ENCODE assay signal across 9 cellular contexts in genomic region chr9:33391111-33391771, GRCh38. TPM values are rescaled to one million over a fixed set of nuclear protein-coding genes. Genes with fewer than 3 reads are reported as not detected.
A peak's percentile ranks its signal among the peaks of the same experiment; 100 is the strongest.
DNase-seq lines count a peak whose midpoint lies in the region; ATAC-seq, FAIRE-seq and TF ChIP-seq lines count a peak whose summit lies in the region.
"Not testable (repeated sequence)": the region's sequence is repeated elsewhere in the genome, so short reads cannot be mapped to it uniquely, and the experiment has no call there.
"Had no signal": no experiment of that assay in that cellular context is flagged by ENCODE, and none has a peak within 500 bp of the region (broad histone marks: within the 10 kb centered on the region; RNA-seq: fewer than 3 reads in every experiment).

No MANE protein-coding gene starts in this region.

- TF ChIP-seq POLR2A in A549 (IDR thresholded peaks at IDR 0.05; ENCODE audit: low read length): not testable (repeated sequence)

- not testable (repeated sequence) for H3K9me3 ChIP-seq in A549, SK-N-SH

- not testable (repeated sequence) for H3K36me3 ChIP-seq in SK-N-SH (replicated peaks in 1 of 2; ENCODE audit: control insufficient read depth in 1 of 2, insufficient read depth in 2 of 2, low read length in 1 of 2)

- TF ChIP-seq RAD21 in A549 (conservative IDR thresholded peaks at IDR 0.05 in 1 of 2, IDR thresholded peaks at IDR 0.05 in 1 of 2); SK-N-SH (IDR thresholded peaks at IDR 0.05; ENCODE audit: low read length): not testable (repeated sequence)

- not testable (repeated sequence) for H3K4me3 ChIP-seq in A549; choroid plexus epithelial cell (ENCODE audit: low read depth, low read length); skeletal muscle cell (ENCODE audit: low read depth, low read length)
- H3K4me3 ChIP-seq in SK-N-SH (ENCODE audit: low read depth in 2 of 2, low read length in 1 of 2): peak overlapping the region in 1 of 2 experiments; percentile 23; a peak in 2 of 4 replicates

- not testable (repeated sequence) for H3K79me2 ChIP-seq in SK-N-SH (ENCODE audit: insufficient read depth)

- not testable (repeated sequence) for H3K27me3 ChIP-seq in SK-N-SH (ENCODE audit: insufficient read depth)

- 15% methylated on average over 3 of the region's 9 CpGs for WGBS in A549 (ENCODE audit: missing lambda C conversion rate)
- WGBS in SK-N-SH (ENCODE audit: low lambda C conversion rate): 3% methylated on average over 5 of the region's 9 CpGs

- not testable (repeated sequence) for TF ChIP-seq EP300 in A549 (IDR thresholded peaks at IDR 0.05); SK-N-SH (IDR thresholded peaks at IDR 0.05; ENCODE audit: borderline replicate concordance in 1 of 2, low read depth in 1 of 2, low read length in 1 of 2)

- POLR2A ChIA-PET in A549 (lab: Yijun Ruan, JAX): interaction anchor here (0.8 to 1.0 kb wide), 2 partner anchors 12 to 82 kb away, joined by 3 read pairs; partner anchors contain the start of gene NOL6
- POLR2A ChIA-PET in SK-N-SH (lab: Yijun Ruan, JAX): not testable (repeated sequence)

- not testable (repeated sequence) for H2AFZ ChIP-seq in SK-N-SH (ENCODE audit: low read depth)

- DNase-seq in A549 (ENCODE audit: low read depth in 1 of 2, low spot score in 1 of 2) (peak in 1 of 2 experiments; percentile 88), GM04503 (ENCODE audit: low read depth) (peak; percentile 92), NCI-H1694 (lab: John Stamatoyannopoulos, UW) (peak; percentile 23), choroid plexus epithelial cell (ENCODE audit: low read depth) (peak; percentile 94), cardiac septum (ENCODE audit: low spot score) (peak; percentile 84), midbrain (lab: John Stamatoyannopoulos, UW) (peak; percentile 20), skeletal muscle cell (ENCODE audit: low read depth) (peak; percentile 92)
- DNase-seq in SK-N-SH: not testable (repeated sequence)

- H3K9ac ChIP-seq in SK-N-SH: peak overlapping the region; percentile 41; the same call in 1 of the 2 replicates

- not testable (repeated sequence) for TF ChIP-seq CTCF in A549 (IDR thresholded peaks at IDR 0.05); SK-N-SH (IDR thresholded peaks at IDR 0.05); choroid plexus epithelial cell (conservative IDR thresholded peaks at IDR 0.05; ENCODE audit: low read depth, low read length)

- not testable (repeated sequence) for H4K20me1 ChIP-seq in SK-N-SH (ENCODE audit: insufficient read depth)

- FAIRE-seq in A549 (lab: Jason Lieb, UNC): not testable (repeated sequence)

- H3K4me2 ChIP-seq in A549 (peak overlapping the region; percentile 67), SK-N-SH (peak overlapping the region; percentile 63; the same call in 1 of the 2 replicates)

- H3K9me2 ChIP-seq in SK-N-SH: not testable (repeated sequence)

- CTCF ChIA-PET in A549 (lab: Yijun Ruan, JAX) (interaction anchor here (0.6 to 2.9 kb wide), 7 partner anchors 11 to 126 kb away, joined by 3 to 17 read pairs (median 5); partner anchors contain the start of gene AQP7), SK-N-SH (lab: Yijun Ruan, JAX) (interaction anchor here (1.2 to 2.5 kb wide), 2 partner anchors 17 to 75 kb away, joined by 3 to 17 read pairs; no protein-coding TSS in a partner anchor)

- ATAC-seq in A549: peak in 1 of 2 experiments; percentile 80; a peak in 3 of 6 replicates

- H3K4me1 ChIP-seq in A549: peaks cover 32% of the 10 kb centered on the region
- not testable (repeated sequence) for H3K4me1 ChIP-seq in SK-N-SH (ENCODE audit: control insufficient read depth in 1 of 2, insufficient read depth in 2 of 2, low read depth in 1 of 2, low read length in 1 of 2)

- intact Hi-C loops in cardiac septum (cut with DNase I): not testable (repeated sequence)

- H3F3A ChIP-seq in SK-N-SH (replicated peaks; ENCODE audit: insufficient read depth): not testable (repeated sequence)

- H3K27ac ChIP-seq in A549 (peak overlapping the region; percentile 44 to 81; a peak in 5 of 6 replicates), SK-N-SH (ENCODE audit: low read depth in 2 of 2, low read length in 1 of 2) (peak overlapping the region; percentile 48 to 77)

TF ChIP-seq in A549, 52 proteins besides CTCF, POLR2A, EP300 and RAD21:
- 0 out of 4 replicates have a peak, but pooled peaks of 1 of the 2 experiments have one; percentile 14 for TF ChIP-seq CEBPB (IDR thresholded peaks at IDR 0.05)
- 0 out of 2 replicates have a peak, but pooled peaks have one; percentile 30 for TF ChIP-seq GATA3 (IDR thresholded peaks at IDR 0.05; ENCODE audit: borderline replicate concordance)
- TF ChIP-seq FOSL2 (IDR thresholded peaks at IDR 0.05): not testable (repeated sequence)
- TF ChIP-seq FOSL2 (CRISPR knock-in tag; IDR thresholded peaks at IDR 0.05): peak; percentile 60

TF ChIP-seq in SK-N-SH, 30 proteins besides CTCF, POLR2A, EP300 and RAD21:
- TF ChIP-seq, protein P1, sequence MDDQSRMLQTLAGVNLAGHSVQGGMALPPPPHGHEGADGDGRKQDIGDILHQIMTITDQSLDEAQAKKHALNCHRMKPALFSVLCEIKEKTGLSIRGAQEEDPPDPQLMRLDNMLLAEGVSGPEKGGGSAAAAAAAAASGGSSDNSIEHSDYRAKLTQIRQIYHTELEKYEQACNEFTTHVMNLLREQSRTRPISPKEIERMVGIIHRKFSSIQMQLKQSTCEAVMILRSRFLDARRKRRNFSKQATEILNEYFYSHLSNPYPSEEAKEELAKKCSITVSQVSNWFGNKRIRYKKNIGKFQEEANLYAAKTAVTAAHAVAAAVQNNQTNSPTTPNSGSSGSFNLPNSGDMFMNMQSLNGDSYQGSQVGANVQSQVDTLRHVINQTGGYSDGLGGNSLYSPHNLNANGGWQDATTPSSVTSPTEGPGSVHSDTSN (IDR thresholded peaks at IDR 0.05): peak; percentile 61
- TF ChIP-seq MEF2A (IDR thresholded peaks at IDR 0.05; ENCODE audit: borderline replicate concordance, low read depth): peak; percentile 67; the same call in 1 of the 2 replicates
- TF ChIP-seq RXRA (IDR thresholded peaks at IDR 0.05; ENCODE audit: borderline replicate concordance, low read depth): 0 out of 2 replicates have a peak, but pooled peaks have one; percentile 23
- peak; percentile 71 for TF ChIP-seq NFIC (IDR thresholded peaks at IDR 0.05; ENCODE audit: borderline replicate concordance)
- TF ChIP-seq TCF12 (IDR thresholded peaks at IDR 0.05): peak; percentile 10; the same call in 1 of the 2 replicates
- 0 out of 2 replicates have a peak, but pooled peaks have one; percentile 24 for TF ChIP-seq MAX (IDR thresholded peaks at IDR 0.05; ENCODE audit: low read depth)

RNA-seq across cellular contexts. Expression of gene AQP7, which starts 11.1 kb away (rescaled TPM):
- polyA plus RNA-seq in A549 (2011; rRNA removed) (1.1 and 1.2 TPM in 2 replicates), A549 (2017; fragmentation: RNase III; extraction: RNeasy Plus Mini Kit Qiagen cat#74134 plus additional on column Dnase treatment) (0.39 to 0.69 TPM (median 0.61 TPM) in 3 replicates), SK-N-SH (2012; rRNA removed) (0.05 TPM in 1 of 2 replicates, not detected in the other)
- polyA plus RNA-seq in A549 (2012; cell fraction: cytosol; rRNA removed): 0.32 and 0.39 TPM in 2 replicates
- 1.4 and 1.6 TPM in 2 replicates for polyA plus RNA-seq in A549 (2012; cell fraction: nucleus; rRNA removed)
- polyA minus RNA-seq in A549 (2011; rRNA and poly(A)+ RNA removed): 2.4 and 4.0 TPM in 2 replicates
- polyA plus RNA-seq in SK-N-SH (2012; cell fraction: cytosol; rRNA removed): 0.03 and 0.05 TPM in 2 replicates
- polyA plus RNA-seq in SK-N-SH (2012; cell fraction: nucleus; rRNA removed): 0.09 and 0.17 TPM in 2 replicates
- total RNA-seq in cardiac septum: 80.4 TPM
- total RNA-seq: activated CD4-positive, alpha-beta T cell treated with anti-CD3 and anti-CD28 coated beads, Interleukin-2, amount 10 ng/mL, durations not matched to agents 24 days and 14 days had no signal

RNA-seq across cellular contexts. Expression of gene AQP3, which starts 56.2 kb away (rescaled TPM):
- 18.8 and 21.7 TPM in 2 replicates for polyA plus RNA-seq in A549 (2011; rRNA removed)
- polyA plus RNA-seq in A549 (2012; cell fraction: cytosol; rRNA removed): 5.7 and 8.1 TPM in 2 replicates
- polyA plus RNA-seq in A549 (2012; cell fraction: nucleus; rRNA removed): 7.2 and 8.9 TPM in 2 replicates
- polyA plus RNA-seq in A549 (2017; fragmentation: RNase III; extraction: RNeasy Plus Mini Kit Qiagen cat#74134 plus additional on column Dnase treatment): 5.4 to 7.2 TPM (median 6.2 TPM) in 3 replicates
- 18.5 and 20.7 TPM in 2 replicates for polyA minus RNA-seq in A549 (2011; rRNA and poly(A)+ RNA removed)
- polyA plus RNA-seq in SK-N-SH (2012; rRNA removed): 0.52 and 0.64 TPM in 2 replicates
- polyA plus RNA-seq in SK-N-SH (2012; cell fraction: cytosol; rRNA removed): 0.49 and 0.55 TPM in 2 replicates
- polyA plus RNA-seq in SK-N-SH (2012; cell fraction: nucleus; rRNA removed): 0.62 and 0.94 TPM in 2 replicates
- total RNA-seq in cardiac septum: 7.7 TPM
